Comparison of ENCODE assay signal across 4 cellular contexts in genomic region chr7:528451-528850, GRCh38.
TF ChIP-seq lines count a peak whose summit lies in the region.

No MANE protein-coding gene starts in this region.

TF ChIP-seq in HEK293, 187 proteins besides CTCF, POLR2A, EP300 and RAD21 (continued from another document and continues in another):
- TF ChIP-seq TSHZ1 (tag by site-specific recombination; IDR thresholded peaks at IDR 0.05; ENCODE audit: borderline replicate concordance) (0 out of 2 replicates have a peak, but pooled peaks have one; percentile 31), ZBTB17 (tag by site-specific recombination; IDR thresholded peaks at IDR 0.05) (peak; percentile 99), BCL6B (tag by site-specific recombination; IDR thresholded peaks at IDR 0.05) (0 out of 2 replicates have a peak, but pooled peaks have one; percentile 14), ZNF366 (tag by site-specific recombination; conservative IDR thresholded peaks at IDR 0.05) (peak; percentile 99), ZNF654 (tag by site-specific recombination; IDR thresholded peaks at IDR 0.05; ENCODE audit: low read depth) (no peak), ZNF670 (tag by site-specific recombination; IDR thresholded peaks at IDR 0.05; ENCODE audit: low read depth) (0 out of 2 replicates have a peak, but pooled peaks have one; percentile 29)

TF ChIP-seq in HEK293T, 16 proteins besides CTCF, POLR2A, EP300 and RAD21:
- TF ChIP-seq PKNOX1 (IDR thresholded peaks at IDR 0.05): peak; percentile 89
- no peak for TF ChIP-seq LEF1 (IDR thresholded peaks at IDR 0.05; ENCODE audit: borderline replicate concordance)
- TF ChIP-seq ELF4 (IDR thresholded peaks at IDR 0.05): no peak
- TF ChIP-seq CTBP1 (IDR thresholded peaks at IDR 0.05; ENCODE audit: borderline replicate concordance): peak; percentile 19; the same call in 1 of the 2 replicates
- TF ChIP-seq FOXK2 (IDR thresholded peaks at IDR 0.05): no peak

TF ChIP-seq in K562, 482 proteins besides CTCF, POLR2A, EP300 and RAD21:
- peak; percentile 89 for TF ChIP-seq PKNOX1 (IDR thresholded peaks at IDR 0.05)
- peak; percentile 94 for TF ChIP-seq ARHGAP35 (IDR thresholded peaks at IDR 0.05; ENCODE audit: partially characterized antibody)
- no peak for TF ChIP-seq CHD1 (IDR thresholded peaks at IDR 0.05; ENCODE audit: low read length)
- peak; percentile 44; the same call in 1 of the 2 replicates for TF ChIP-seq LEF1 (IDR thresholded peaks at IDR 0.05)
- peak; percentile 85 for TF ChIP-seq MEIS2 (IDR thresholded peaks at IDR 0.05; ENCODE audit: partially characterized antibody)
- TF ChIP-seq KDM1A (IDR thresholded peaks at IDR 0.05): peak; percentile 63 to 68; a peak in 2 of 4 replicates
- TF ChIP-seq HDAC1 (IDR thresholded peaks at IDR 0.05): peak in 1 of 2 experiments; percentile 58; a peak in 1 of 4 replicates
- no peak for TF ChIP-seq NFATC3 (IDR thresholded peaks at IDR 0.05)
- TF ChIP-seq, protein P1, sequence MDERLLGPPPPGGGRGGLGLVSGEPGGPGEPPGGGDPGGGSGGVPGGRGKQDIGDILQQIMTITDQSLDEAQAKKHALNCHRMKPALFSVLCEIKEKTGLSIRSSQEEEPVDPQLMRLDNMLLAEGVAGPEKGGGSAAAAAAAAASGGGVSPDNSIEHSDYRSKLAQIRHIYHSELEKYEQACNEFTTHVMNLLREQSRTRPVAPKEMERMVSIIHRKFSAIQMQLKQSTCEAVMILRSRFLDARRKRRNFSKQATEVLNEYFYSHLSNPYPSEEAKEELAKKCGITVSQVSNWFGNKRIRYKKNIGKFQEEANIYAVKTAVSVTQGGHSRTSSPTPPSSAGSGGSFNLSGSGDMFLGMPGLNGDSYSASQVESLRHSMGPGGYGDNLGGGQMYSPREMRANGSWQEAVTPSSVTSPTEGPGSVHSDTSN (CRISPR knock-in tag; IDR thresholded peaks at IDR 0.05; ENCODE audit: low read depth): no peak
- TF ChIP-seq, protein P1 (tag; conservative IDR thresholded peaks at IDR 0.05; ENCODE audit: low read depth): peak; percentile 93

TF ChIP-seq in neural cell, 6 proteins besides CTCF, POLR2A, EP300 and RAD21 (continued from another document):
- TF ChIP-seq, protein P2, sequence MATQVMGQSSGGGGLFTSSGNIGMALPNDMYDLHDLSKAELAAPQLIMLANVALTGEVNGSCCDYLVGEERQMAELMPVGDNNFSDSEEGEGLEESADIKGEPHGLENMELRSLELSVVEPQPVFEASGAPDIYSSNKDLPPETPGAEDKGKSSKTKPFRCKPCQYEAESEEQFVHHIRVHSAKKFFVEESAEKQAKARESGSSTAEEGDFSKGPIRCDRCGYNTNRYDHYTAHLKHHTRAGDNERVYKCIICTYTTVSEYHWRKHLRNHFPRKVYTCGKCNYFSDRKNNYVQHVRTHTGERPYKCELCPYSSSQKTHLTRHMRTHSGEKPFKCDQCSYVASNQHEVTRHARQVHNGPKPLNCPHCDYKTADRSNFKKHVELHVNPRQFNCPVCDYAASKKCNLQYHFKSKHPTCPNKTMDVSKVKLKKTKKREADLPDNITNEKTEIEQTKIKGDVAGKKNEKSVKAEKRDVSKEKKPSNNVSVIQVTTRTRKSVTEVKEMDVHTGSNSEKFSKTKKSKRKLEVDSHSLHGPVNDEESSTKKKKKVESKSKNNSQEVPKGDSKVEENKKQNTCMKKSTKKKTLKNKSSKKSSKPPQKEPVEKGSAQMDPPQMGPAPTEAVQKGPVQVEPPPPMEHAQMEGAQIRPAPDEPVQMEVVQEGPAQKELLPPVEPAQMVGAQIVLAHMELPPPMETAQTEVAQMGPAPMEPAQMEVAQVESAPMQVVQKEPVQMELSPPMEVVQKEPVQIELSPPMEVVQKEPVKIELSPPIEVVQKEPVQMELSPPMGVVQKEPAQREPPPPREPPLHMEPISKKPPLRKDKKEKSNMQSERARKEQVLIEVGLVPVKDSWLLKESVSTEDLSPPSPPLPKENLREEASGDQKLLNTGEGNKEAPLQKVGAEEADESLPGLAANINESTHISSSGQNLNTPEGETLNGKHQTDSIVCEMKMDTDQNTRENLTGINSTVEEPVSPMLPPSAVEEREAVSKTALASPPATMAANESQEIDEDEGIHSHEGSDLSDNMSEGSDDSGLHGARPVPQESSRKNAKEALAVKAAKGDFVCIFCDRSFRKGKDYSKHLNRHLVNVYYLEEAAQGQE (IDR thresholded peaks at IDR 0.05; ENCODE audit: borderline replicate concordance): no peak
- TF ChIP-seq TAF1 (IDR thresholded peaks at IDR 0.05; ENCODE audit: low read depth) (no peak), SMC3 (conservative IDR thresholded peaks at IDR 0.05; ENCODE audit: poor library complexity) (no peak), MXI1 (conservative IDR thresholded peaks at IDR 0.05; ENCODE audit: poor library complexity, severe bottlenecking) (no peak), POLR2AphosphoS5 (IDR thresholded peaks at IDR 0.05) (no peak)
TF ChIP-seq in neural cell: peak in this region for 0.
